ENCODE assay signal across 19 cellular contexts in the genomic region with DNA sequence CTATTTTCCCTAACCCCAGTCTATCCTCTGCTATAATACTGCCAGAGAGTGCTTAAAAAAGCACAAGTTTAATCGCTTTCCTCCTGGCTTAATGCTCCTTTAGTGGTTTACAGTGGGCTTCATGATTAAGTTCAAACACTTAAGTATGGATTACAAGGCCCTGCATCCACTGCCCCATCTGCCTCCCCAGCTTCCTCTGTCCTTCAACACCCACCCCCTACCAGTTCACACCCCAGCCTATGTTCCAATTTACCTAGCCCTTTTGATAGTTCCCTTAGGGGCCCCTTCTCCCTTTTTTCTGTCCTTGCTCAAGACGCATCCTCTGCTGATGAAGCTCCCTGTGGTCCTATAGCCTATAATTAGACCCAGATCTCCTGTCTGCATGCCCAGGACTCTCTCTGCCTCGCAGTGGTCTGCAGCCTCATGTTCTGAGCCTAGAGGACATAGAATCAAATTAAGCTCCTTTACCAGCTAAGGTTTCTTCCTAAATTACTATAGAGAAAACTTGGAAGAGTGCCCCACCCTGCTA.
A peak's percentile ranks its signal among the peaks of the same experiment; 100 is the strongest.
DNase-seq lines count a peak whose midpoint lies in the region; ATAC-seq and TF ChIP-seq lines count a peak whose summit lies in the region.
"Had no signal": no experiment of that assay in that cellular context is flagged by ENCODE, and none has a peak within 500 bp of the region (broad histone marks: within the 10 kb centered on the region; RNA-seq: fewer than 3 reads in every experiment).

No MANE protein-coding gene starts in this region.

- no peak for ATAC-seq in HG02938 (IDR thresholded peaks at IDR 0.05; ENCODE audit: unreplicated experiment)
- ATAC-seq: HCT116, Panc1 had no signal

- DNase-seq in D341Med (ENCODE audit: low spot score): peak; percentile 53
- peak; percentile 94 for DNase-seq in NCI-H524 treated with DMSO at 0.1 percent for 48 hours (lab: John Stamatoyannopoulos, UW)
- peak; percentile 52 for DNase-seq in fibroblast of peridontal ligament (ENCODE audit: extremely low read depth)
- DNase-seq in type B pancreatic cell (ENCODE audit: extremely low spot score, unreplicated experiment): no peak
- DNase-seq in DMS 273 treated with DMSO at 0.1 percent for 48 hours (lab: John Stamatoyannopoulos, UW): no peak
- DNase-seq in NCI-H2029 (lab: John Stamatoyannopoulos, UW): no peak
- DNase-seq: BE2C; DND-41; IMR-90; NCI-H1092 treated with DMSO at 0.1 percent for 48 hours; NCI-H146; NCI-H2029 treated with DMSO at 0.1 percent for 48 hours; NCI-H526 treated with DMSO at 0.1 percent for 48 hours; NK-92 treated with Interleukin-12 subunit alpha and Interleukin-12 subunit beta, amount 100 ng/mL, for 24 hours; SIG-M5 had no signal

- H3K4me1 Mint-ChIP-seq in type B pancreatic cell (ENCODE audit: unreplicated experiment): peaks cover 44% of the 10 kb centered on the region

- TF ChIP-seq CTCF in type B pancreatic cell (conservative IDR thresholded peaks at IDR 0.05): no peak

- H3K27me3 Mint-ChIP-seq in type B pancreatic cell: peaks cover 6% of the 10 kb centered on the region

- no peak overlapping the region for H3K27ac Mint-ChIP-seq in type B pancreatic cell
- H3K27ac Mint-ChIP-seq: T-helper 1 cell treated with Interleukin-12 subunit alpha and Interleukin-12 subunit beta and Interleukin-4 antibody, amounts not matched to agents 30 μg/mL and 1 μg/mL, for 36 hours had no signal

- peaks cover 9% of the 10 kb centered on the region for H3K9me3 Mint-ChIP-seq in type B pancreatic cell
- H3K9me3 Mint-ChIP-seq: T-helper 1 cell treated with Interleukin-12 subunit alpha and Interleukin-12 subunit beta and Interleukin-4 antibody, amounts not matched to agents 30 μg/mL and 1 μg/mL, for 36 hours had no signal

- H3K4me3 Mint-ChIP-seq in type B pancreatic cell: peak overlapping the region; percentile 2
- H3K4me3 Mint-ChIP-seq: T-helper 1 cell treated with Interleukin-12 subunit alpha and Interleukin-12 subunit beta and Interleukin-4 antibody, amounts not matched to agents 30 μg/mL and 1 μg/mL, for 36 hours had no signal

- H3K36me3 Mint-ChIP-seq in type B pancreatic cell: peaks cover 4% of the 10 kb centered on the region

Comparison
In these comparisons a context has a peak if more than half of its experiments do, and no peak if none do; other contexts are left out.
1. DNase-seq: peak in D341Med (single experiment), NCI-H524 treated with DMSO at 0.1 percent for 48 hours (single experiment) and fibroblast of peridontal ligament (single experiment); none in type B pancreatic cell (single experiment), DMS 273 treated with DMSO at 0.1 percent for 48 hours (single experiment) and NCI-H2029 (single experiment).